Comparison of ENCODE assay signal across 10 cellular contexts in the genomic region with DNA sequence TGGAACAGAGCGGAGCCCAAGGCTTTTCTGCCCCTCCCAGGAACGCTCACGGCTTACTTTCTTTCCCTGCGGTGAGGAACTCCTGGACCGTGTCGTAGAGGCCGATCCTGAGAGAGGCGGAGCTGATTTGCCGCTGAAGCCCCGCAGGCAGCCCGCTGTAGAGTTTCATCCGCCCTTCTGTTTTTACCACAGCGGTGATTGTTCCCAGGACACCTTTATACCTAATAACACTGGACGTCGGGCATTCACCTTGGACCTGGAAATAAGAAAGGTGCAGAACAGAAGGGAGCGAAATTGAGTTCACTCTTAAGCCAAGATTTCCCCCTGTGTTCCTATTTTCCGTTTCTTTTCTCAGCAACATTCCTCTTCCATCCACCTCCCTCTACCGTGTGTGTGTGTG. TPM values are rescaled to one million over a fixed set of nuclear protein-coding genes. Genes with fewer than 3 reads are reported as not detected.
DNase-seq lines count a peak whose midpoint lies in the region; ATAC-seq, FAIRE-seq and TF ChIP-seq lines count a peak whose summit lies in the region.
"Had no signal": no experiment of that assay in that cellular context is flagged by ENCODE, and none has a peak within 500 bp of the region (broad histone marks: within the 10 kb centered on the region; RNA-seq: fewer than 3 reads in every experiment).

No MANE protein-coding gene starts in this region.

- 18% methylated on average over 18 of the region's 18 CpGs for WGBS in HepG2 (ENCODE audit: low lambda C conversion rate)
- 3 to 8% methylated on average over 18 of the region's 18 CpGs for WGBS in tibial nerve, 2 donors

- in situ Hi-C loops in HepG2 (cut with HindIII; ENCODE audit: extremely low pct_ligation_motif_present, low pct_unique_long_range_greater_than_20kb): no loop called here

- no peaks in the 10 kb centered on the region for H4K20me1 ChIP-seq in HepG2 (ENCODE audit: insufficient read depth, low read length)

- BruUV-seq in HepG2 (replicated peaks; lab: Mats Ljungman, UMichigan): no TSS peak

- TF ChIP-seq CTCF in cardiac muscle cell (IDR thresholded peaks at IDR 0.05; ENCODE audit: low read depth, low read length) (no peak), right atrium auricular region (IDR thresholded peaks at IDR 0.05) (no peak), HepG2 (CRISPR knock-in tag; IDR thresholded peaks at IDR 0.05) (no peak), tibial nerve (IDR thresholded peaks at IDR 0.05) (no peak)

- TF ChIP-seq EP300 in HepG2 (IDR thresholded peaks at IDR 0.05; ENCODE audit: low read depth in 2 of 2, low read length in 2 of 2) (no peak), HepG2 (CRISPR knock-in tag; IDR thresholded peaks at IDR 0.05; ENCODE audit: borderline replicate concordance) (no peak), tibial nerve (IDR thresholded peaks at IDR 0.05) (no peak)

- CTCF ChIA-PET in HepG2 (lab: Yijun Ruan, JAX; ENCODE audit: low intra/inter-chr PET ratio, low total read pairs): no interaction called here

- H3K4me1 ChIP-seq in cardiac muscle cell (ENCODE audit: low read depth) (no peaks in the 10 kb centered on the region), right atrium auricular region (peaks cover 0 to 19% of the 10 kb centered on the region in 2 donors), HepG2 (ENCODE audit: insufficient read depth, low read length) (peaks cover 27% of the 10 kb centered on the region), tibial nerve (peaks cover 0 to 23% (median 13%) of the 10 kb centered on the region in 4 donors)

- no peak for FAIRE-seq in HepG2 (lab: Jason Lieb, UNC)

- TF ChIP-seq POLR2A in HepG2 (IDR thresholded peaks at IDR 0.05; ENCODE audit: insufficient read depth in 1 of 2, low read depth in 2 of 2, low read length in 2 of 2) (no peak), tibial nerve (IDR thresholded peaks at IDR 0.05) (no peak)

- no peak for TF ChIP-seq RAD21 in HepG2 (CRISPR knock-in tag; IDR thresholded peaks at IDR 0.05)

- H3K27ac ChIP-seq in cardiac muscle cell (no peak overlapping the region), right atrium auricular region (no peak overlapping the region), HepG2 (ENCODE audit: extremely low read length, insufficient read depth, low read length) (no peak overlapping the region), tibial nerve (no peak overlapping the region)

- H3K79me2 ChIP-seq in HepG2 (ENCODE audit: insufficient read depth, low read length): no peaks in the 10 kb centered on the region

- H3K36me3 ChIP-seq in cardiac muscle cell: no peaks in the 10 kb centered on the region
- no peaks in the 10 kb centered on the region for H3K36me3 ChIP-seq in right atrium auricular region
- H3K36me3 ChIP-seq in HepG2 (replicated peaks in 1 of 2; ENCODE audit: control insufficient read depth in 1 of 2, insufficient read depth in 2 of 2, low read length in 2 of 2): no peaks in the 10 kb centered on the region
- H3K36me3 ChIP-seq in tibial nerve: no peaks in the 10 kb centered on the region

- H2AFZ ChIP-seq in HepG2 (ENCODE audit: low read length): no peak overlapping the region

- H3K9ac ChIP-seq in HepG2 (ENCODE audit: insufficient read depth, low read depth, low read length): no peak overlapping the region

- POLR2A ChIA-PET in HepG2 (lab: Yijun Ruan, JAX): no interaction called here

- ATAC-seq in HepG2: peak; percentile 67
- ATAC-seq: activated T-helper 17 cell treated with anti-CD3 and anti-CD28 coated beads, Interleukin-2, amount 50 U/mL, for 72 hours had no signal

- H3K27me3 ChIP-seq in cardiac muscle cell (peaks cover 85% of the 10 kb centered on the region), right atrium auricular region (peaks cover 0 to 8% of the 10 kb centered on the region in 2 donors), HepG2 (ENCODE audit: control insufficient read depth in 1 of 2, insufficient read depth in 2 of 2, low read length in 2 of 2) (peaks cover 6 to 48% of the 10 kb centered on the region in 2 experiments), tibial nerve (peaks cover 0 to 56% of the 10 kb centered on the region in 2 donors)

- H3K4me3 ChIP-seq in cardiac muscle cell: no peak overlapping the region
- peak overlapping the region in 1 of 2 donors; percentile 59 for H3K4me3 ChIP-seq in right atrium auricular region
- H3K4me3 ChIP-seq in HepG2 (replicated peaks in 1 of 3; ENCODE audit: insufficient read depth in 1 of 3, low read depth in 2 of 3, low read length in 3 of 3): peak overlapping the region in 1 of 3 experiments; percentile 79; a peak in 3 of 6 replicates
- H3K4me3 ChIP-seq in tibial nerve: peak overlapping the region in 3 of 4 donors; percentile 6 to 56 (median 8)

- H3K9me3 ChIP-seq in cardiac muscle cell (ENCODE audit: low read depth): no peaks in the 10 kb centered on the region
- H3K9me3 ChIP-seq in right atrium auricular region: peaks cover 4 to 11% of the 10 kb centered on the region in 2 donors
- H3K9me3 ChIP-seq in HepG2 (ENCODE audit: low read length): no peaks in the 10 kb centered on the region
- H3K9me3 ChIP-seq in tibial nerve: peaks cover 0 to 17% (median 3%) of the 10 kb centered on the region in 4 donors

- peak overlapping the region; percentile 97 for H3K4me2 ChIP-seq in HepG2 (ENCODE audit: low read depth, low read length)

- intact Hi-C loops in HepG2 (cut with micrococcal nuclease; ENCODE audit: unreplicated experiment): loop anchor here (5.0 kb wide), 1 partner anchor 40 kb away; no protein-coding TSS in a partner anchor

- DNase-seq in cardiac muscle cell (ENCODE audit: low read depth in 1 of 2, low spot score in 1 of 2): peak; percentile 4 to 59
- DNase-seq in right atrium auricular region (ENCODE audit: low spot score): no peak
- DNase-seq in dermis blood vessel endothelial cell: peak; percentile 11
- DNase-seq in HepG2 (ENCODE audit: low spot score): no peak
- no peak for DNase-seq in tibial nerve (ENCODE audit: low spot score in 2 of 2)
- no peak for DNase-seq in NK-92 treated with Interleukin-12 subunit alpha and Interleukin-12 subunit beta, amount 100 ng/mL, for 24 hours (lab: John Stamatoyannopoulos, UW)
- no peak for DNase-seq in NCI-H1694 (lab: John Stamatoyannopoulos, UW)
- no peak for DNase-seq in dedifferentiated amniotic fluid mesenchymal stem cell (ENCODE audit: extremely low spot score)

RNA-seq across cellular contexts. Expression of a gene that starts 1.0 kb away (rescaled TPM):
- total RNA-seq in cardiac muscle cell (0.21 TPM in 1 of 2 replicates, not detected in the other), right atrium auricular region (under 1 TPM in 1 of 2 donors, not detected in 1; 0.28 TPM), dermis blood vessel endothelial cell (not detected in 2 replicates), HepG2 (2016; rRNA removed; fragmentation: Illumina TruSeq; extraction: Trizol) (0.11 TPM in 1 of 2 replicates, not detected in the other), tibial nerve (not detected)
- polyA plus RNA-seq in cardiac muscle cell (0.11 and 0.12 TPM in 2 replicates), HepG2 (2011; rRNA removed) (0.04 and 0.11 TPM in 2 replicates)
- total RNA-seq in HepG2 (2016; cell fraction: cytosol; rRNA removed; fragmentation: Illumina TruSeq; extraction: Trizol; ENCODE audit: low read depth): not detected in 2 replicates
- total RNA-seq in HepG2 (2016; cell fraction: insoluble cytoplasmic fraction; rRNA removed; fragmentation: Illumina TruSeq; extraction: Trizol): 0.09 and 0.21 TPM in 2 replicates
- total RNA-seq in HepG2 (2016; cell fraction: membrane; rRNA removed; fragmentation: Illumina TruSeq; extraction: Trizol): not detected in 2 replicates
- total RNA-seq in HepG2 (2016; cell fraction: nucleus; rRNA removed; fragmentation: Illumina TruSeq; extraction: Trizol): not detected in 2 replicates
- polyA plus RNA-seq in HepG2 (2011; cell fraction: cytosol; rRNA removed): 0.03 TPM in 1 of 2 replicates, not detected in the other
- polyA plus RNA-seq in HepG2 (2011; cell fraction: nucleus; rRNA removed): 0.09 TPM in 1 of 2 replicates, not detected in the other
- polyA plus RNA-seq in HepG2 (2012): 0.21 TPM in 1 of 2 replicates, not detected in the other
- not detected in 2 replicates for polyA plus RNA-seq in HepG2 (2016; cell fraction: cytosol; fragmentation: Illumina TruSeq; extraction: Trizol; ENCODE audit: low read depth)
- polyA plus RNA-seq in HepG2 (2016; cell fraction: insoluble cytoplasmic fraction; fragmentation: Illumina TruSeq; extraction: Trizol; ENCODE audit: low read depth): not detected in 2 replicates
- not detected in 2 replicates for polyA plus RNA-seq in HepG2 (2016; cell fraction: membrane; fragmentation: Illumina TruSeq; extraction: Trizol; ENCODE audit: low read depth)
- polyA plus RNA-seq in HepG2 (2016; cell fraction: nucleus; fragmentation: Illumina TruSeq; extraction: Trizol; ENCODE audit: insufficient read depth, low read depth): not detected in 2 replicates
- polyA minus RNA-seq in HepG2 (2011; rRNA and poly(A)+ RNA removed; ENCODE audit: low replicate concordance): not detected in 2 replicates
- polyA minus RNA-seq in HepG2 (2011; cell fraction: cytosol; rRNA and poly(A)+ RNA removed): not detected in 2 replicates
- polyA minus RNA-seq in HepG2 (2011; cell fraction: nucleus; rRNA and poly(A)+ RNA removed): 0.52 TPM in 1 of 2 replicates, not detected in the other
- total RNA-seq: activated T-helper 17 cell treated with anti-CD3 and anti-CD28 coated beads, Interleukin-2, amount 50 U/mL, for 72 hours had no signal
- polyA plus RNA-seq: CD14-positive monocyte had no signal

RNA-seq across cellular contexts. Expression of a gene that starts 43.8 kb away (rescaled TPM):
- total RNA-seq in cardiac muscle cell (47.5 and 66.5 TPM in 2 replicates), right atrium auricular region (10 to 100 TPM in 1 of 2 donors, 1 to 10 TPM in 1; 6.6 to 13.3 TPM), dermis blood vessel endothelial cell (26.6 and 35.1 TPM in 2 replicates), HepG2 (2016; rRNA removed; fragmentation: Illumina TruSeq; extraction: Trizol) (25.4 and 38.1 TPM in 2 replicates), tibial nerve (10 to 100 TPM; 23.4 to 56.7 (median 30.3) TPM)
- polyA plus RNA-seq in cardiac muscle cell (26.1 and 41.4 TPM in 2 replicates), HepG2 (2011; rRNA removed) (10.2 and 10.9 TPM in 2 replicates)
- 4.5 and 6.1 TPM in 2 replicates for total RNA-seq in HepG2 (2016; cell fraction: cytosol; rRNA removed; fragmentation: Illumina TruSeq; extraction: Trizol; ENCODE audit: low read depth)
- 25.6 and 38.0 TPM in 2 replicates for total RNA-seq in HepG2 (2016; cell fraction: insoluble cytoplasmic fraction; rRNA removed; fragmentation: Illumina TruSeq; extraction: Trizol)
- 6.2 and 7.0 TPM in 2 replicates for total RNA-seq in HepG2 (2016; cell fraction: membrane; rRNA removed; fragmentation: Illumina TruSeq; extraction: Trizol)
- total RNA-seq in HepG2 (2016; cell fraction: nucleus; rRNA removed; fragmentation: Illumina TruSeq; extraction: Trizol): 62.0 and 64.3 TPM in 2 replicates
- polyA plus RNA-seq in HepG2 (2011; cell fraction: cytosol; rRNA removed): 4.1 and 7.0 TPM in 2 replicates
- 7.7 and 10.6 TPM in 2 replicates for polyA plus RNA-seq in HepG2 (2011; cell fraction: nucleus; rRNA removed)
- polyA plus RNA-seq in HepG2 (2012): 16.2 and 19.1 TPM in 2 replicates
- 2.6 and 3.1 TPM in 2 replicates for polyA plus RNA-seq in HepG2 (2016; cell fraction: cytosol; fragmentation: Illumina TruSeq; extraction: Trizol; ENCODE audit: low read depth)
- polyA plus RNA-seq in HepG2 (2016; cell fraction: insoluble cytoplasmic fraction; fragmentation: Illumina TruSeq; extraction: Trizol; ENCODE audit: low read depth): 14.6 and 17.8 TPM in 2 replicates
- 2.1 and 3.1 TPM in 2 replicates for polyA plus RNA-seq in HepG2 (2016; cell fraction: membrane; fragmentation: Illumina TruSeq; extraction: Trizol; ENCODE audit: low read depth)
- 40.8 and 45.2 TPM in 2 replicates for polyA plus RNA-seq in HepG2 (2016; cell fraction: nucleus; fragmentation: Illumina TruSeq; extraction: Trizol; ENCODE audit: insufficient read depth, low read depth)
- 2.9 and 9.1 TPM in 2 replicates for polyA minus RNA-seq in HepG2 (2011; rRNA and poly(A)+ RNA removed; ENCODE audit: low replicate concordance)
- 12.0 and 14.2 TPM in 2 replicates for polyA minus RNA-seq in HepG2 (2011; cell fraction: cytosol; rRNA and poly(A)+ RNA removed)
- polyA minus RNA-seq in HepG2 (2011; cell fraction: nucleus; rRNA and poly(A)+ RNA removed): 58.1 and 66.7 TPM in 2 replicates

Comparison
In these comparisons a context has a peak if more than half of its experiments do, and no peak if none do; other contexts are left out.
1. DNase-seq: peak in cardiac muscle cell (2 of 2) and dermis blood vessel endothelial cell (single experiment); none in right atrium auricular region (single experiment), HepG2 (single experiment), tibial nerve (0 of 2), NK-92 treated with Interleukin-12 subunit alpha and Interleukin-12 subunit beta, amount 100 ng/mL, for 24 hours (single experiment), NCI-H1694 (single experiment) and dedifferentiated amniotic fluid mesenchymal stem cell (single experiment).